Comparison of ENCODE assay signal across 13 cellular contexts in the genomic region with DNA sequence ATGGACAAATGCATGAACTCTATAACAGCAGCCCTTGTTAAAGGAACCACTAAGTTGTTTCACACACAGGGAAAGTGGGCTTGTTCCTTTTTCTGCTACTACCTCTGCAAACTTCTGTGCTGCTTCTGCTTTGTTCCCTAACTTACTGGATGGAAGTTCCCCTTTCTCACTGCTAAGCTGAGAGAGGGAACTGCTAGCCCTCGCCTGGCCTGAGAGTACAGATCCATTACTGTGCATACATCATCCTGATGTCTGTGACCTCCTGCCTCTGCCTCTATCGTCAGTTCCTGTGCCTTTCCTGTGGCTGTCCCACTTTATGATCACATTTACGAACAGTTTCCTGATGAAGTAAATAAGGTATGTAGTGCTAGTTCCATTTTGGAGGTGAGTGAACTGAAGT. TPM values are rescaled to one million over a fixed set of nuclear protein-coding genes. Genes with fewer than 3 reads are reported as not detected.
DNase-seq lines count a peak whose midpoint lies in the region; ATAC-seq, FAIRE-seq and TF ChIP-seq lines count a peak whose summit lies in the region.
"Had no signal": no experiment of that assay in that cellular context is flagged by ENCODE, and none has a peak within 500 bp of the region (broad histone marks: within the 10 kb centered on the region; RNA-seq: fewer than 3 reads in every experiment).

No MANE protein-coding gene starts in this region.

- H3K4me3 Mint-ChIP-seq in nephron: no peak overlapping the region
- H3K4me3 Mint-ChIP-seq in activated T-helper 1 cell treated with anti-CD3 and anti-CD28 coated beads, Interleukin-12 subunit alpha, Interleukin-12 subunit beta, Interleukin-2, Interleukin-4 antibody, amounts not matched to agents 30 ng/mL and 10 ng/mL and 1 ng/mL, durations not matched to agents 14 hours and 24 hours and 36 hours: no peak overlapping the region
- H3K4me3 Mint-ChIP-seq: stimulated activated naive CD8-positive, alpha-beta T cell treated with anti-CD3 and anti-CD28 coated beads, Interleukin-15, amount 100 ng/mL, for 72 hours had no signal

- H3K36me3 ChIP-seq in OCI-LY3 (replicated peaks; ENCODE audit: low read depth, low read length) (no peaks in the 10 kb centered on the region), duodenal mucosa (ENCODE audit: control insufficient read depth in 1 of 2, insufficient read depth in 2 of 2, low read length in 2 of 2) (no peaks in the 10 kb centered on the region), H7 (replicated peaks; ENCODE audit: control insufficient read depth, insufficient read depth, low read length) (no peaks in the 10 kb centered on the region)

- POLR2A ChIA-PET in GM10248 (lab: Yijun Ruan, JAX): no interaction called here

- FAIRE-seq in GM19239 (lab: Jason Lieb, UNC): no peak

- peak overlapping the region; percentile 37 to 86 (median 60) for H3K27ac Mint-ChIP-seq in nephron
- no peak overlapping the region for H3K27ac Mint-ChIP-seq in activated T-helper 1 cell treated with anti-CD3 and anti-CD28 coated beads, Interleukin-12 subunit alpha, Interleukin-12 subunit beta, Interleukin-2, Interleukin-4 antibody, amounts not matched to agents 30 ng/mL and 10 ng/mL and 1 ng/mL, durations not matched to agents 14 hours and 24 hours and 36 hours

- H2AFZ ChIP-seq in OCI-LY3 (ENCODE audit: low read depth, low read length): no peak overlapping the region

- ATAC-seq in HG03342 (IDR thresholded peaks at IDR 0.05; ENCODE audit: unreplicated experiment): no peak
- ATAC-seq: stimulated activated naive CD8-positive, alpha-beta T cell treated with anti-CD3 and anti-CD28 coated beads, Interleukin-15, amount 100 ng/mL, for 72 hours had no signal

- CTCF ChIA-PET in GM10248 (lab: Yijun Ruan, JAX): interaction anchor here (1.8 to 2.4 kb wide), 5 partner anchors 14 to 407 kb away, joined by 3 to 14 read pairs (median 10); a partner anchor contains a TSS

- no peaks in the 10 kb centered on the region for H4K20me1 ChIP-seq in OCI-LY3 (ENCODE audit: insufficient read depth, low read length)

- H3K36me3 Mint-ChIP-seq in nephron (ENCODE audit: low read depth): no peaks in the 10 kb centered on the region
- H3K36me3 Mint-ChIP-seq in activated T-helper 1 cell treated with anti-CD3 and anti-CD28 coated beads, Interleukin-12 subunit alpha, Interleukin-12 subunit beta, Interleukin-2, Interleukin-4 antibody, amounts not matched to agents 30 ng/mL and 10 ng/mL and 1 ng/mL, durations not matched to agents 14 hours and 24 hours and 36 hours (ENCODE audit: low read depth): peaks cover 1% of the 10 kb centered on the region

- DNase-seq in GM10248 (ENCODE audit: extremely low spot score) (peak; percentile 30), H7 (no peak), GM19239 (ENCODE audit: insufficient read length, low spot score) (no peak)
- no peak for DNase-seq in activated T-helper 1 cell treated with anti-CD3 and anti-CD28 coated beads, Interleukin-12 subunit alpha, Interleukin-12 subunit beta, Interleukin-2, Interleukin-4 antibody, amounts not matched to agents 30 ng/mL and 10 ng/mL and 1 ng/mL, durations not matched to agents 14 hours and 24 hours and 36 hours (ENCODE audit: low spot score)
- DNase-seq: cortex of kidney; MM.1S; SHP77; stimulated activated naive CD8-positive, alpha-beta T cell treated with anti-CD3 and anti-CD28 coated beads, Interleukin-15, amount 100 ng/mL, for 72 hours had no signal

- no peak overlapping the region for H3K9ac ChIP-seq in OCI-LY3 (ENCODE audit: low read length)
- no peak overlapping the region for H3K9ac ChIP-seq in duodenal mucosa (ENCODE audit: low read depth in 1 of 2, low read length in 2 of 2)

- H3K79me2 ChIP-seq in OCI-LY3 (ENCODE audit: low read length): peaks cover 13% of the 10 kb centered on the region

- H3K4me1 ChIP-seq in OCI-LY3 (ENCODE audit: low read length) (peaks cover 17% of the 10 kb centered on the region), duodenal mucosa (ENCODE audit: control insufficient read depth in 1 of 2, insufficient read depth in 2 of 2, low read length in 2 of 2) (peaks cover 34 to 52% of the 10 kb centered on the region in 2 donors)

- intact Hi-C loops in activated T-helper 1 cell treated with anti-CD3 and anti-CD28 coated beads, Interleukin-12 subunit alpha, Interleukin-12 subunit beta, Interleukin-2, Interleukin-4 antibody, amounts not matched to agents 30 ng/mL and 10 ng/mL and 1 ng/mL, durations not matched to agents 14 hours and 24 hours and 36 hours (cut with micrococcal nuclease): loop anchor here (2.0 kb wide), 1 partner anchor 15 kb away; no protein-coding TSS in a partner anchor

- H3K4me3 ChIP-seq in OCI-LY3 (ENCODE audit: low read length): no peak overlapping the region
- H3K4me3 ChIP-seq in duodenal mucosa (ENCODE audit: low read depth in 1 of 2, low read length in 2 of 2): no peak overlapping the region
- no peak overlapping the region for H3K4me3 ChIP-seq in H7 (ENCODE audit: insufficient read depth, low read depth, low read length)

- H3K4me1 Mint-ChIP-seq in nephron: peaks cover 28% of the 10 kb centered on the region
- H3K4me1 Mint-ChIP-seq in activated T-helper 1 cell treated with anti-CD3 and anti-CD28 coated beads, Interleukin-12 subunit alpha, Interleukin-12 subunit beta, Interleukin-2, Interleukin-4 antibody, amounts not matched to agents 30 ng/mL and 10 ng/mL and 1 ng/mL, durations not matched to agents 14 hours and 24 hours and 36 hours (ENCODE audit: low read depth): peaks cover 40% of the 10 kb centered on the region

- H3K27me3 ChIP-seq in OCI-LY3 (ENCODE audit: low read depth, low read length): no peaks in the 10 kb centered on the region
- no peaks in the 10 kb centered on the region for H3K27me3 ChIP-seq in duodenal mucosa (ENCODE audit: control insufficient read depth in 1 of 2, insufficient read depth in 2 of 2, low read length in 2 of 2)
- no peaks in the 10 kb centered on the region for H3K27me3 ChIP-seq in H7 (ENCODE audit: control insufficient read depth, insufficient read depth, low read length)

- no peaks in the 10 kb centered on the region for H3K9me3 ChIP-seq in OCI-LY3 (ENCODE audit: insufficient read depth, low read length)
- H3K9me3 ChIP-seq in duodenal mucosa (ENCODE audit: control insufficient read depth in 1 of 2, low read length in 2 of 2): no peaks in the 10 kb centered on the region

- H3K27ac ChIP-seq in OCI-LY3 (ENCODE audit: low read length) (no peak overlapping the region), duodenal mucosa (ENCODE audit: low read depth, low read length) (peak overlapping the region; percentile 23)

- H3K9me3 Mint-ChIP-seq in nephron: no peaks in the 10 kb centered on the region
- no peaks in the 10 kb centered on the region for H3K9me3 Mint-ChIP-seq in activated T-helper 1 cell treated with anti-CD3 and anti-CD28 coated beads, Interleukin-12 subunit alpha, Interleukin-12 subunit beta, Interleukin-2, Interleukin-4 antibody, amounts not matched to agents 30 ng/mL and 10 ng/mL and 1 ng/mL, durations not matched to agents 14 hours and 24 hours and 36 hours
- H3K9me3 Mint-ChIP-seq: stimulated activated naive CD8-positive, alpha-beta T cell treated with anti-CD3 and anti-CD28 coated beads, Interleukin-15, amount 100 ng/mL, for 72 hours had no signal

- H3K4me2 ChIP-seq in OCI-LY3 (ENCODE audit: low read length): peak overlapping the region; percentile 37

- H3K27me3 Mint-ChIP-seq in nephron (ENCODE audit: low read depth): no peaks in the 10 kb centered on the region
- H3K27me3 Mint-ChIP-seq in activated T-helper 1 cell treated with anti-CD3 and anti-CD28 coated beads, Interleukin-12 subunit alpha, Interleukin-12 subunit beta, Interleukin-2, Interleukin-4 antibody, amounts not matched to agents 30 ng/mL and 10 ng/mL and 1 ng/mL, durations not matched to agents 14 hours and 24 hours and 36 hours (ENCODE audit: insufficient read depth): peaks cover 11% of the 10 kb centered on the region
- H3K27me3 Mint-ChIP-seq: stimulated activated naive CD8-positive, alpha-beta T cell treated with anti-CD3 and anti-CD28 coated beads, Interleukin-15, amount 100 ng/mL, for 72 hours had no signal

- TF ChIP-seq CTCF in GM10248 (IDR thresholded peaks at IDR 0.05; ENCODE audit: control extremely low read depth, extremely low read depth, low read depth, missing control alignments): no peak
- TF ChIP-seq CTCF in OCI-LY3 (IDR thresholded peaks at IDR 0.05; ENCODE audit: low read depth, low read length): no peak
- TF ChIP-seq CTCF in nephron (IDR thresholded peaks at IDR 0.05; ENCODE audit: unreplicated experiment in 3 of 3): no peak

RNA-seq across cellular contexts. Expression of a gene that starts 3.5 kb away (rescaled TPM):
- total RNA-seq in H7 (2014; rRNA removed; shearing (Covaris generic)): not detected in 2 replicates
- 0.44 and 1.2 TPM in 2 replicates for total RNA-seq in activated T-helper 1 cell treated with anti-CD3 and anti-CD28 coated beads, Interleukin-12 subunit alpha, Interleukin-12 subunit beta, Interleukin-2, Interleukin-4 antibody, amounts not matched to agents 30 ng/mL and 10 ng/mL and 1 ng/mL, durations not matched to agents 14 hours and 24 hours and 36 hours
- total RNA-seq: skeletal muscle tissue had no signal

RNA-seq across cellular contexts. Expression of a gene that starts 3.8 kb away (rescaled TPM):
- 78.0 and 83.7 TPM in 2 replicates for total RNA-seq in H7 (2014; rRNA removed; shearing (Covaris generic))
- total RNA-seq in activated T-helper 1 cell treated with anti-CD3 and anti-CD28 coated beads, Interleukin-12 subunit alpha, Interleukin-12 subunit beta, Interleukin-2, Interleukin-4 antibody, amounts not matched to agents 30 ng/mL and 10 ng/mL and 1 ng/mL, durations not matched to agents 14 hours and 24 hours and 36 hours: 92.4 and 100 TPM in 2 replicates

RNA-seq across cellular contexts. Expression of a gene that starts 40.0 kb away (rescaled TPM):
- 31.2 and 43.2 TPM in 2 replicates for total RNA-seq in H7 (2014; rRNA removed; shearing (Covaris generic))
- total RNA-seq in activated T-helper 1 cell treated with anti-CD3 and anti-CD28 coated beads, Interleukin-12 subunit alpha, Interleukin-12 subunit beta, Interleukin-2, Interleukin-4 antibody, amounts not matched to agents 30 ng/mL and 10 ng/mL and 1 ng/mL, durations not matched to agents 14 hours and 24 hours and 36 hours: 6.5 and 8.9 TPM in 2 replicates

RNA-seq across cellular contexts. Expression of a gene that starts 52.0 kb away (rescaled TPM):
- total RNA-seq in H7 (2014; rRNA removed; shearing (Covaris generic)): 10.8 and 17.7 TPM in 2 replicates
- total RNA-seq in activated T-helper 1 cell treated with anti-CD3 and anti-CD28 coated beads, Interleukin-12 subunit alpha, Interleukin-12 subunit beta, Interleukin-2, Interleukin-4 antibody, amounts not matched to agents 30 ng/mL and 10 ng/mL and 1 ng/mL, durations not matched to agents 14 hours and 24 hours and 36 hours: 19.0 and 19.2 TPM in 2 replicates
